ENCODE assay signal across 7 cellular contexts in genomic region chr15:84734794-84735479, GRCh38. TPM values are rescaled to one million over a fixed set of nuclear protein-coding genes. Genes with fewer than 3 reads are reported as not detected.
A peak's percentile ranks its signal among the peaks of the same experiment; 100 is the strongest.
DNase-seq lines count a peak whose midpoint lies in the region; ATAC-seq lines count a peak whose summit lies in the region.

No MANE protein-coding gene starts in this region.

- H3K9me3 ChIP-seq in effector memory CD4-positive, alpha-beta T cell (ENCODE audit: control insufficient read depth, low read length), result no peaks in the 10 kb centered on the region
- no peaks in the 10 kb centered on the region for H3K9me3 ChIP-seq in naive thymus-derived CD4-positive, alpha-beta T cell (ENCODE audit: control insufficient read depth in 2 of 3, low read length in 3 of 3)

- POLR2A ChIA-PET in activated CD4-positive, alpha-beta T cell treated with anti-CD3 and anti-CD28 coated beads for 36 hours (lab: Charles Lee), result interaction anchor here (0.9 to 3.2 kb wide), 4 partner anchors 10 to 28 kb away, joined by 3 to 37 read pairs (median 13); partner anchors contain the start of gene SEC11A
- POLR2A ChIA-PET in naive thymus-derived CD4-positive, alpha-beta T cell (lab: Charles Lee), result interaction anchor here (0.6 to 8.8 kb wide), 16 partner anchors 10 to 253 kb away, joined by 3 to 453 read pairs (median 7); partner anchors contain the start of genes NMB, SEC11A and WDR73

- H3K27ac Mint-ChIP-seq in activated CD4-positive, alpha-beta T cell treated with anti-CD3 and anti-CD28 coated beads for 36 hours, result peak overlapping the region; percentile 97
- H3K27ac Mint-ChIP-seq in naive thymus-derived CD4-positive, alpha-beta T cell, result peak overlapping the region; percentile 89 to 96 (median 93)

- H3K9me3 Mint-ChIP-seq in activated CD4-positive, alpha-beta T cell treated with anti-CD3 and anti-CD28 coated beads for 36 hours (ENCODE audit: low read depth), result no peaks in the 10 kb centered on the region
- no peaks in the 10 kb centered on the region for H3K9me3 Mint-ChIP-seq in naive thymus-derived CD4-positive, alpha-beta T cell

- H3K4me1 Mint-ChIP-seq in activated CD4-positive, alpha-beta T cell treated with anti-CD3 and anti-CD28 coated beads for 36 hours, result peaks cover 63% of the 10 kb centered on the region
- H3K4me1 Mint-ChIP-seq in naive thymus-derived CD4-positive, alpha-beta T cell, result peaks cover 36 to 62% (median 50%) of the 10 kb centered on the region in 7 donors

- H3K27ac ChIP-seq in effector memory CD4-positive, alpha-beta T cell (ENCODE audit: insufficient read depth, low read length, poor library complexity, severe bottlenecking), result peak overlapping the region; percentile 61
- peak overlapping the region; percentile 67 for H3K27ac ChIP-seq in naive thymus-derived CD4-positive, alpha-beta T cell (ENCODE audit: low read depth, low read length)

- intact Hi-C loops in activated CD4-positive, alpha-beta T cell treated with anti-CD3 and anti-CD28 coated beads for 36 hours (cut with DNase I, micrococcal nuclease), result loop anchor here (1.0 to 10.0 kb wide), 6 partner anchors 13 to 672 kb away; partner anchors contain the start of genes SEC11A (in 2 of the 2), WDR73 (in 1 of the 2) and ZNF592 (in 1 of the 2)
- intact Hi-C loops in naive thymus-derived CD4-positive, alpha-beta T cell (cut with micrococcal nuclease), result loop anchor here (1.0 to 10.0 kb wide), 8 partner anchors 13 to 970 kb away; partner anchors contain the start of genes WDR73 (in 2 of the 2), NMB (in 1 of the 2), SEC11A (in 1 of the 2) and ZNF592 (in 1 of the 2)

- peak; percentile 42 for DNase-seq in NCI-H2029 treated with DMSO at 0.1 percent for 48 hours (lab: John Stamatoyannopoulos, UW)
- peak; percentile 87 for DNase-seq in activated CD4-positive, alpha-beta T cell treated with anti-CD3 and anti-CD28 coated beads for 36 hours
- DNase-seq in effector memory CD4-positive, alpha-beta T cell, result peak; percentile 48 to 62 (median 61)
- peak in 8 of 9 donors; percentile 69 to 83 (median 78) for DNase-seq in naive thymus-derived CD4-positive, alpha-beta T cell
- DNase-seq in ureter (ENCODE audit: low spot score), result peak; percentile 85

- CTCF ChIA-PET in activated CD4-positive, alpha-beta T cell treated with anti-CD3 and anti-CD28 coated beads for 36 hours (lab: Charles Lee), result interaction anchor here (0.6 to 4.0 kb wide), 11 partner anchors 8 to 164 kb away, joined by 3 to 46 read pairs (median 4); partner anchors contain the start of genes SEC11A and WDR73
- CTCF ChIA-PET in naive thymus-derived CD4-positive, alpha-beta T cell (lab: Charles Lee), result interaction anchor here (0.6 to 3.2 kb wide), 10 partner anchors 9 to 77 kb away, joined by 3 to 20 read pairs (median 8); partner anchors contain the start of genes NMB and SEC11A

- H3K36me3 ChIP-seq in effector memory CD4-positive, alpha-beta T cell (ENCODE audit: control insufficient read depth, insufficient read depth, low read length), result no peaks in the 10 kb centered on the region
- H3K36me3 ChIP-seq in naive thymus-derived CD4-positive, alpha-beta T cell (ENCODE audit: control insufficient read depth in 2 of 3, insufficient read depth in 3 of 3, low read length in 3 of 3), result no peaks in the 10 kb centered on the region

- H3K27me3 ChIP-seq in effector memory CD4-positive, alpha-beta T cell (replicated peaks; ENCODE audit: control insufficient read depth, insufficient read depth, low read length, poor library complexity, severe bottlenecking), result no peaks in the 10 kb centered on the region
- no peaks in the 10 kb centered on the region for H3K27me3 ChIP-seq in naive thymus-derived CD4-positive, alpha-beta T cell (ENCODE audit: control insufficient read depth in 2 of 2, insufficient read depth in 2 of 2, low read length in 2 of 2)

- H3K4me1 ChIP-seq in effector memory CD4-positive, alpha-beta T cell (ENCODE audit: control insufficient read depth, insufficient read depth, low read length, poor library complexity, severe bottlenecking), result peaks cover 16% of the 10 kb centered on the region
- H3K4me1 ChIP-seq in naive thymus-derived CD4-positive, alpha-beta T cell (ENCODE audit: control insufficient read depth in 2 of 2, insufficient read depth in 2 of 2, low read length in 2 of 2), result peaks cover 34 to 47% of the 10 kb centered on the region in 2 donors

- H3K4me3 Mint-ChIP-seq in activated CD4-positive, alpha-beta T cell treated with anti-CD3 and anti-CD28 coated beads for 36 hours, result peak overlapping the region; percentile 59
- H3K4me3 Mint-ChIP-seq in naive thymus-derived CD4-positive, alpha-beta T cell, result peak overlapping the region; percentile 71 to 89 (median 84)

- H3K27me3 Mint-ChIP-seq in activated CD4-positive, alpha-beta T cell treated with anti-CD3 and anti-CD28 coated beads for 36 hours, result no peaks in the 10 kb centered on the region
- no peaks in the 10 kb centered on the region for H3K27me3 Mint-ChIP-seq in naive thymus-derived CD4-positive, alpha-beta T cell

- ATAC-seq in GM18867 (IDR thresholded peaks at IDR 0.05; ENCODE audit: unreplicated experiment), result peak; percentile 69
- peak; percentile 75 for ATAC-seq in HG02798 (IDR thresholded peaks at IDR 0.05; ENCODE audit: poor library complexity, unreplicated experiment)
- ATAC-seq in activated CD4-positive, alpha-beta T cell treated with anti-CD3 and anti-CD28 coated beads for 36 hours, result peak; percentile 72
- ATAC-seq in naive thymus-derived CD4-positive, alpha-beta T cell, result peak; percentile 85

- peak overlapping the region; percentile 16 for H3K4me3 ChIP-seq in effector memory CD4-positive, alpha-beta T cell (ENCODE audit: insufficient read depth, low read depth, low read length, poor library complexity, severe bottlenecking)
- H3K4me3 ChIP-seq in naive thymus-derived CD4-positive, alpha-beta T cell (ENCODE audit: low read length), result peak overlapping the region; percentile 56

- H3K36me3 Mint-ChIP-seq in activated CD4-positive, alpha-beta T cell treated with anti-CD3 and anti-CD28 coated beads for 36 hours (ENCODE audit: low read depth), result no peaks in the 10 kb centered on the region
- peaks cover 0 to 6% (median 0%) of the 10 kb centered on the region in 5 donors for H3K36me3 Mint-ChIP-seq in naive thymus-derived CD4-positive, alpha-beta T cell

RNA-seq across cellular contexts. Expression of gene ZNF592, which starts 13.5 kb away (rescaled TPM):
- total RNA-seq in activated CD4-positive, alpha-beta T cell treated with anti-CD3 and anti-CD28 coated beads for 36 hours, result 10 to 100 TPM; 25.5 to 30.8 TPM
- total RNA-seq in naive thymus-derived CD4-positive, alpha-beta T cell, result 10 to 100 TPM; 36.6 to 39.0 (median 37.6) TPM
- 10 to 100 TPM in 1 of 2 donors, 1 to 10 TPM in 1; 4.9 to 14.0 TPM for polyA plus RNA-seq in naive thymus-derived CD4-positive, alpha-beta T cell
- 29.0 TPM for total RNA-seq in ureter

RNA-seq across cellular contexts. Expression of gene SEC11A, which starts 19.0 kb away (rescaled TPM):
- 100 to 1,000 TPM in 1 of 2 experiments, 10 to 100 TPM in 1; 66.6 to 111 TPM for total RNA-seq in activated CD4-positive, alpha-beta T cell treated with anti-CD3 and anti-CD28 coated beads for 36 hours
- total RNA-seq in naive thymus-derived CD4-positive, alpha-beta T cell, result 100 to 1,000 TPM in 1 of 5 experiments, 10 to 100 TPM in 4; 54.3 to 108 (median 63.5) TPM
- polyA plus RNA-seq in naive thymus-derived CD4-positive, alpha-beta T cell, result 100 to 1,000 TPM; 116 to 136 TPM
- 130 TPM for total RNA-seq in ureter

Comparison
In these comparisons a context has a peak if more than half of its experiments do, and no peak if none do; other contexts are left out.
1. Peak in every context shown above with its lines: DNase-seq, ATAC-seq, H3K4me3 ChIP-seq and H3K27ac ChIP-seq.